8 cellular contexts compared by ENCODE assay signal in genomic region chr11:28566643-28567042, GRCh38.
A peak's percentile ranks its signal among the peaks of the same experiment; 100 is the strongest.
DNase-seq lines count a peak whose midpoint lies in the region; TF ChIP-seq lines count a peak whose summit lies in the region.

No MANE protein-coding gene starts in this region.

- H4K20me1 ChIP-seq in SK-N-SH (ENCODE audit: insufficient read depth) = no peaks in the 10 kb centered on the region

- no peaks in the 10 kb centered on the region for H3K9me3 ChIP-seq in SK-N-SH
- H3K9me3 ChIP-seq in neuronal stem cell (replicated peaks in 1 of 2; ENCODE audit: control insufficient read depth in 2 of 2, insufficient read depth in 1 of 2, low read depth in 1 of 2, low read length in 2 of 2) = no peaks in the 10 kb centered on the region

- H4K91ac ChIP-seq in neuronal stem cell (ENCODE audit: low read depth, low read length, poor library complexity) = no peak overlapping the region

- H2BK5ac ChIP-seq in neuronal stem cell (ENCODE audit: low read length) = no peak overlapping the region

- H2BK120ac ChIP-seq in neuronal stem cell (ENCODE audit: low read depth, low read length) = no peak overlapping the region

- POLR2A ChIA-PET in SK-N-SH (lab: Yijun Ruan, JAX) = no interaction called here

- H3K9ac ChIP-seq in SK-N-SH (peak overlapping the region; percentile 7; the same call in 1 of the 2 replicates), neuronal stem cell (ENCODE audit: low read depth, low read length, poor library complexity) (no peak overlapping the region)

- no peaks in the 10 kb centered on the region for H3K36me3 ChIP-seq in SK-N-SH (replicated peaks in 1 of 2; ENCODE audit: control insufficient read depth in 1 of 2, insufficient read depth in 2 of 2, low read length in 1 of 2)
- no peaks in the 10 kb centered on the region for H3K36me3 ChIP-seq in neuronal stem cell (replicated peaks in 1 of 2; ENCODE audit: control insufficient read depth in 2 of 2, insufficient read depth in 2 of 2, low read length in 2 of 2)

- no peak for TF ChIP-seq CTCF in SK-N-SH (IDR thresholded peaks at IDR 0.05)
- no peak for TF ChIP-seq CTCF in foreskin fibroblast (IDR thresholded peaks at IDR 0.05; ENCODE audit: low read depth, low read length)

- TF ChIP-seq EP300 in SK-N-SH (IDR thresholded peaks at IDR 0.05; ENCODE audit: borderline replicate concordance in 1 of 2, low read depth in 1 of 2, low read length in 1 of 2) = no peak

- H4K8ac ChIP-seq in neuronal stem cell (ENCODE audit: low read depth, low read length) = no peak overlapping the region

- H3K27me3 ChIP-seq in SK-N-SH (ENCODE audit: insufficient read depth) (no peaks in the 10 kb centered on the region), neuronal stem cell (ENCODE audit: control insufficient read depth in 3 of 3, insufficient read depth in 3 of 3, low read depth in 1 of 3, low read length in 3 of 3) (no peaks in the 10 kb centered on the region)

- H2BK15ac ChIP-seq in neuronal stem cell (ENCODE audit: low read length) = no peak overlapping the region

- DNase-seq in GM03348 (ENCODE audit: low spot score) (peak; percentile 86), SK-N-SH (peak; percentile 1), foreskin fibroblast (peak; percentile 94 to 96), neuronal stem cell (ENCODE audit: low spot score) (peak; percentile 71), NCI-H1092 treated with DMSO at 0.1 percent for 48 hours (lab: John Stamatoyannopoulos, UW) (no peak), SW480 (ENCODE audit: low spot score) (no peak), NCI-H2029 (lab: John Stamatoyannopoulos, UW) (no peak)
- DNase-seq in stimulated activated CD4-positive, alpha-beta T cell treated with anti-CD3 and anti-CD28 coated beads, Interleukin-2, amount 100 ng/mL, for 48 hours = no peak

- peak overlapping the region in 1 of 2 experiments; percentile 29; a peak in 1 of 4 replicates for H3K27ac ChIP-seq in SK-N-SH (ENCODE audit: low read depth in 2 of 2, low read length in 1 of 2)
- H3K27ac ChIP-seq in neuronal stem cell (replicated peaks; ENCODE audit: low read length) = no peak overlapping the region

- H3K79me2 ChIP-seq in SK-N-SH (ENCODE audit: insufficient read depth) = no peaks in the 10 kb centered on the region

- H2BK12ac ChIP-seq in neuronal stem cell (ENCODE audit: low read length) = no peak overlapping the region

- peaks cover 2 to 9% of the 10 kb centered on the region in 2 experiments; a peak in 2 of 4 replicates for H3K4me1 ChIP-seq in SK-N-SH (ENCODE audit: control insufficient read depth in 1 of 2, insufficient read depth in 2 of 2, low read depth in 1 of 2, low read length in 1 of 2)
- peaks cover 2 to 4% of the 10 kb centered on the region in 2 donors for H3K4me1 ChIP-seq in neuronal stem cell (ENCODE audit: control insufficient read depth in 2 of 2, insufficient read depth in 1 of 2, low read depth in 1 of 2, low read length in 2 of 2)

- no peaks in the 10 kb centered on the region for H3F3A ChIP-seq in SK-N-SH (replicated peaks; ENCODE audit: insufficient read depth)

- peak overlapping the region; percentile 68 for H3K18ac ChIP-seq in neuronal stem cell (ENCODE audit: low read length)

- no peaks in the 10 kb centered on the region for H3K79me1 ChIP-seq in neuronal stem cell (ENCODE audit: low read depth, low read length)

- WGBS in SK-N-SH (ENCODE audit: low lambda C conversion rate) = 15% methylated on average over 11 of the region's 13 CpGs
- no CpG with 5 or more reads among the region's 13 CpGs for WGBS in neuronal stem cell (ENCODE audit: extremely low coverage in 2 of 2, insufficient read length in 2 of 2, insufficient replicate concordance in 1 of 2), 2 donors

- peak overlapping the region; percentile 88; the same call in 1 of the 2 replicates for H2AFZ ChIP-seq in SK-N-SH (ENCODE audit: low read depth)
- peak overlapping the region; percentile 85 for H2AFZ ChIP-seq in neuronal stem cell (ENCODE audit: low read length)

- no peaks in the 10 kb centered on the region for H3K9me2 ChIP-seq in SK-N-SH

- CTCF ChIA-PET in SK-N-SH (lab: Yijun Ruan, JAX) = no interaction called here

- H3K4me3 ChIP-seq in SK-N-SH (ENCODE audit: low read depth in 2 of 2, low read length in 1 of 2) = no peak overlapping the region; a peak in 1 of 4 replicates
- peak overlapping the region; percentile 21 to 27 for H3K4me3 ChIP-seq in foreskin fibroblast (ENCODE audit: low read depth in 1 of 2, low read length in 2 of 2)
- peak overlapping the region in 1 of 2 donors; percentile 34 for H3K4me3 ChIP-seq in neuronal stem cell (ENCODE audit: low read length in 2 of 2)

- TF ChIP-seq RAD21 in SK-N-SH (IDR thresholded peaks at IDR 0.05; ENCODE audit: low read length) = no peak

- H2AK5ac ChIP-seq in neuronal stem cell (ENCODE audit: low read depth, low read length) = no peak overlapping the region

- no peak overlapping the region for H3K4ac ChIP-seq in neuronal stem cell (ENCODE audit: low read length)

- no peak overlapping the region for H3K23ac ChIP-seq in neuronal stem cell (ENCODE audit: low read depth, low read length, poor library complexity)

- H3K4me2 ChIP-seq in SK-N-SH = peak overlapping the region; percentile 49
- H3K4me2 ChIP-seq in neuronal stem cell (ENCODE audit: insufficient read depth, low read length, poor library complexity, severe bottlenecking) = peak overlapping the region; percentile 13

- no peak overlapping the region for H3K14ac ChIP-seq in neuronal stem cell (ENCODE audit: low read length)

TF ChIP-seq in SK-N-SH, 30 proteins besides CTCF, POLR2A, EP300 and RAD21 (continues in another document):
- TF ChIP-seq USF1 (IDR thresholded peaks at IDR 0.05; ENCODE audit: borderline replicate concordance, low read depth) (no peak), USF2 (IDR thresholded peaks at IDR 0.05; ENCODE audit: borderline replicate concordance, low read depth, low read length) (no peak), FOXJ3 (CRISPR knock-in tag; IDR thresholded peaks at IDR 0.05) (no peak), IRF3 (IDR thresholded peaks at IDR 0.05; ENCODE audit: low read depth, low read length) (no peak), RFX5 (IDR thresholded peaks at IDR 0.05; ENCODE audit: low read length) (no peak), GATA2 (CRISPR knock-in tag; IDR thresholded peaks at IDR 0.05) (no peak), TCF12 (IDR thresholded peaks at IDR 0.05) (no peak), TEAD4 (IDR thresholded peaks at IDR 0.05; ENCODE audit: borderline replicate concordance, insufficient read depth) (no peak), GABPA (IDR thresholded peaks at IDR 0.05; ENCODE audit: low read depth) (no peak), FOXM1 (IDR thresholded peaks at IDR 0.05; ENCODE audit: low read depth) (no peak), PBX3 (IDR thresholded peaks at IDR 0.05) (no peak), MAX (IDR thresholded peaks at IDR 0.05; ENCODE audit: low read depth) (peak; percentile 42), MXI1 (IDR thresholded peaks at IDR 0.05; ENCODE audit: low read depth, low read length) (no peak), TAF1 (IDR thresholded peaks at IDR 0.05; ENCODE audit: borderline replicate concordance, low read depth, low read length) (no peak), NFIC (IDR thresholded peaks at IDR 0.05; ENCODE audit: borderline replicate concordance) (no peak), RCOR1 (IDR thresholded peaks at IDR 0.05; ENCODE audit: low read length) (no peak), MEF2A (IDR thresholded peaks at IDR 0.05; ENCODE audit: borderline replicate concordance, low read depth) (no peak), JUND (IDR thresholded peaks at IDR 0.05) (peak; percentile 47; the same call in 1 of the 2 replicates), SMC3 (IDR thresholded peaks at IDR 0.05; ENCODE audit: low read depth, low read length) (no peak), POLR2AphosphoS5 (IDR thresholded peaks at IDR 0.05; ENCODE audit: low read depth, low read length) (no peak), YY1 (IDR thresholded peaks at IDR 0.05; ENCODE audit: low read depth) (peak; percentile 65; the same call in 1 of the 2 replicates), SIN3A (IDR thresholded peaks at IDR 0.05; ENCODE audit: borderline replicate concordance, low read depth, low read length) (no peak)

Comparison
In these comparisons a context has a peak if more than half of its experiments do, and no peak if none do; other contexts are left out.
1. DNase-seq: peak in GM03348 (single experiment), SK-N-SH (single experiment), foreskin fibroblast (2 of 2) and neuronal stem cell (single experiment); none in NCI-H1092 treated with DMSO at 0.1 percent for 48 hours (single experiment), stimulated activated CD4-positive, alpha-beta T cell treated with anti-CD3 and anti-CD28 coated beads, Interleukin-2, amount 100 ng/mL, for 48 hours (0 of 2), SW480 (single experiment) and NCI-H2029 (single experiment).
2. H3K4me3 ChIP-seq: peak in foreskin fibroblast (2 of 2); none in SK-N-SH (0 of 2).